2 cellular contexts compared by ENCODE assay signal in the genomic region with DNA sequence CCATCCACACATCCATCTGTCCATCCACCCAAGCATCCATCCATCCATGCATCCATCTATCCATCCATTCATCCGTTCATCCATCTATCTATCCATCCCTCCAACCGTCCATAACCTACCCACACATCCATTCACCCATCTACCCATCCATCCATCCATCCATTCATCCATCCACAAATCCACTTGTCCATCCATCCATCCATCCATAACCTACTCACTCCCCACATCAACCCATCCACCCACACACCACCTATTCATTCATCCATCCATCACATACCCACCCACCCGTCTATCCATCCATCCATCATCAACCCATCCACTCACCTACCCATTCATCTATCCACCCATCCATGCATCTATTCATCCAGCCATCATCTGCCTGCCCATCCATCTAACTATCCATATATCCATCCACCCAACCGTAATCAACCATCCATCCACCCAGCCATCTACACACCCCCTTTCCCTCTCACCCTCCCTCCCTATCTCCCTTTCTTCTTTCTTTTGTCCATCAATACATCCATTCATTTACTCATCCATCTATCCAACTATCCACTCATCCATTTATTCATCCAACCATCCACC.
TF ChIP-seq lines count a peak whose summit lies in the region.

No MANE protein-coding gene starts in this region.

TF ChIP-seq in GM23338, 12 proteins besides CTCF, POLR2A, EP300 and RAD21:
- TF ChIP-seq NANOG (IDR thresholded peaks at IDR 0.05; ENCODE audit: borderline replicate concordance) (no peak), CREB1 (CRISPR knock-in tag; IDR thresholded peaks at IDR 0.05; ENCODE audit: low read depth) (no peak), JUNB (IDR thresholded peaks at IDR 0.05; ENCODE audit: unreplicated experiment) (no peak)
- TF ChIP-seq, protein P1, sequence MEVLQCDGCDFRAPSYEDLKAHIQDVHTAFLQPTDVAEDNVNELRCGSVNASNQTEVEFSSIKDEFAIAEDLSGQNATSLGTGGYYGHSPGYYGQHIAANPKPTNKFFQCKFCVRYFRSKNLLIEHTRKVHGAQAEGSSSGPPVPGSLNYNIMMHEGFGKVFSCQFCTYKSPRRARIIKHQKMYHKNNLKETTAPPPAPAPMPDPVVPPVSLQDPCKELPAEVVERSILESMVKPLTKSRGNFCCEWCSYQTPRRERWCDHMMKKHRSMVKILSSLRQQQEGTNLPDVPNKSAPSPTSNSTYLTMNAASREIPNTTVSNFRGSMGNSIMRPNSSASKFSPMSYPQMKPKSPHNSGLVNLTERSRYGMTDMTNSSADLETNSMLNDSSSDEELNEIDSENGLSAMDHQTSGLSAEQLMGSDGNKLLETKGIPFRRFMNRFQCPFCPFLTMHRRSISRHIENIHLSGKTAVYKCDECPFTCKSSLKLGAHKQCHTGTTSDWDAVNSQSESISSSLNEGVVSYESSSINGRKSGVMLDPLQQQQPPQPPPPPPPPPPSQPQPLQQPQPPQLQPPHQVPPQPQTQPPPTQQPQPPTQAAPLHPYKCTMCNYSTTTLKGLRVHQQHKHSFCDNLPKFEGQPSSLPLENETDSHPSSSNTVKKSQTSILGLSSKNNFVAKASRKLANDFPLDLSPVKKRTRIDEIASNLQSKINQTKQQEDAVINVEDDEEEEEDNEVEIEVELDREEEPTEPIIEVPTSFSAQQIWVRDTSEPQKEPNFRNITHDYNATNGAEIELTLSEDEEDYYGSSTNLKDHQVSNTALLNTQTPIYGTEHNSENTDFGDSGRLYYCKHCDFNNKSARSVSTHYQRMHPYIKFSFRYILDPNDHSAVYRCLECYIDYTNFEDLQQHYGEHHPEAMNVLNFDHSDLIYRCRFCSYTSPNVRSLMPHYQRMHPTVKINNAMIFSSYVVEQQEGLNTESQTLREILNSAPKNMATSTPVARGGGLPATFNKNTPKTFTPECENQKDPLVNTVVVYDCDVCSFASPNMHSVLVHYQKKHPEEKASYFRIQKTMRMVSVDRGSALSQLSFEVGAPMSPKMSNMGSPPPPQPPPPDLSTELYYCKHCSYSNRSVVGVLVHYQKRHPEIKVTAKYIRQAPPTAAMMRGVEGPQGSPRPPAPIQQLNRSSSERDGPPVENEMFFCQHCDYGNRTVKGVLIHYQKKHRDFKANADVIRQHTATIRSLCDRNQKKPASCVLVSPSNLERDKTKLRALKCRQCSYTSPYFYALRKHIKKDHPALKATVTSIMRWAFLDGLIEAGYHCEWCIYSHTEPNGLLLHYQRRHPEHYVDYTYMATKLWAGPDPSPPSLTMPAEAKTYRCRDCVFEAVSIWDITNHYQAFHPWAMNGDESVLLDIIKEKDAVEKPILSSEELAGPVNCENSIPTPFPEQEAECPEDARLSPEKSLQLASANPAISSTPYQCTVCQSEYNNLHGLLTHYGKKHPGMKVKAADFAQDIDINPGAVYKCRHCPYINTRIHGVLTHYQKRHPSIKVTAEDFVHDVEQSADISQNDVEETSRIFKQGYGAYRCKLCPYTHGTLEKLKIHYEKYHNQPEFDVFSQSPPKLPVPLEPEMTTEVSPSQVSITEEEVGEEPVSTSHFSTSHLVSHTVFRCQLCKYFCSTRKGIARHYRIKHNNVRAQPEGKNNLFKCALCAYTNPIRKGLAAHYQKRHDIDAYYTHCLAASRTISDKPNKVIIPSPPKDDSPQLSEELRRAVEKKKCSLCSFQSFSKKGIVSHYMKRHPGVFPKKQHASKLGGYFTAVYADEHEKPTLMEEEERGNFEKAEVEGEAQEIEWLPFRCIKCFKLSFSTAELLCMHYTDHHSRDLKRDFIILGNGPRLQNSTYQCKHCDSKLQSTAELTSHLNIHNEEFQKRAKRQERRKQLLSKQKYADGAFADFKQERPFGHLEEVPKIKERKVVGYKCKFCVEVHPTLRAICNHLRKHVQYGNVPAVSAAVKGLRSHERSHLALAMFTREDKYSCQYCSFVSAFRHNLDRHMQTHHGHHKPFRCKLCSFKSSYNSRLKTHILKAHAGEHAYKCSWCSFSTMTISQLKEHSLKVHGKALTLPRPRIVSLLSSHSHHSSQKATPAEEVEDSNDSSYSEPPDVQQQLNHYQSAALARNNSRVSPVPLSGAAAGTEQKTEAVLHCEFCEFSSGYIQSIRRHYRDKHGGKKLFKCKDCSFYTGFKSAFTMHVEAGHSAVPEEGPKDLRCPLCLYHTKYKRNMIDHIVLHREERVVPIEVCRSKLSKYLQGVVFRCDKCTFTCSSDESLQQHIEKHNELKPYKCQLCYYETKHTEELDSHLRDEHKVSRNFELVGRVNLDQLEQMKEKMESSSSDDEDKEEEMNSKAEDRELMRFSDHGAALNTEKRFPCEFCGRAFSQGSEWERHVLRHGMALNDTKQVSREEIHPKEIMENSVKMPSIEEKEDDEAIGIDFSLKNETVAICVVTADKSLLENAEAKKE (CRISPR knock-in tag; IDR thresholded peaks at IDR 0.05) = no peak
- TF ChIP-seq, protein P2, sequence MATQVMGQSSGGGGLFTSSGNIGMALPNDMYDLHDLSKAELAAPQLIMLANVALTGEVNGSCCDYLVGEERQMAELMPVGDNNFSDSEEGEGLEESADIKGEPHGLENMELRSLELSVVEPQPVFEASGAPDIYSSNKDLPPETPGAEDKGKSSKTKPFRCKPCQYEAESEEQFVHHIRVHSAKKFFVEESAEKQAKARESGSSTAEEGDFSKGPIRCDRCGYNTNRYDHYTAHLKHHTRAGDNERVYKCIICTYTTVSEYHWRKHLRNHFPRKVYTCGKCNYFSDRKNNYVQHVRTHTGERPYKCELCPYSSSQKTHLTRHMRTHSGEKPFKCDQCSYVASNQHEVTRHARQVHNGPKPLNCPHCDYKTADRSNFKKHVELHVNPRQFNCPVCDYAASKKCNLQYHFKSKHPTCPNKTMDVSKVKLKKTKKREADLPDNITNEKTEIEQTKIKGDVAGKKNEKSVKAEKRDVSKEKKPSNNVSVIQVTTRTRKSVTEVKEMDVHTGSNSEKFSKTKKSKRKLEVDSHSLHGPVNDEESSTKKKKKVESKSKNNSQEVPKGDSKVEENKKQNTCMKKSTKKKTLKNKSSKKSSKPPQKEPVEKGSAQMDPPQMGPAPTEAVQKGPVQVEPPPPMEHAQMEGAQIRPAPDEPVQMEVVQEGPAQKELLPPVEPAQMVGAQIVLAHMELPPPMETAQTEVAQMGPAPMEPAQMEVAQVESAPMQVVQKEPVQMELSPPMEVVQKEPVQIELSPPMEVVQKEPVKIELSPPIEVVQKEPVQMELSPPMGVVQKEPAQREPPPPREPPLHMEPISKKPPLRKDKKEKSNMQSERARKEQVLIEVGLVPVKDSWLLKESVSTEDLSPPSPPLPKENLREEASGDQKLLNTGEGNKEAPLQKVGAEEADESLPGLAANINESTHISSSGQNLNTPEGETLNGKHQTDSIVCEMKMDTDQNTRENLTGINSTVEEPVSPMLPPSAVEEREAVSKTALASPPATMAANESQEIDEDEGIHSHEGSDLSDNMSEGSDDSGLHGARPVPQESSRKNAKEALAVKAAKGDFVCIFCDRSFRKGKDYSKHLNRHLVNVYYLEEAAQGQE (IDR thresholded peaks at IDR 0.05; ENCODE audit: unreplicated experiment) = no peak

TF ChIP-seq in H1, 55 proteins besides CTCF, POLR2A, EP300 and RAD21:
- TF ChIP-seq KDM5A (IDR thresholded peaks at IDR 0.05; ENCODE audit: low read length) = no peak
- no peak for TF ChIP-seq FOSL1 (IDR thresholded peaks at IDR 0.05; ENCODE audit: insufficient read depth, low read depth, low read length)
- TF ChIP-seq, protein P3, sequence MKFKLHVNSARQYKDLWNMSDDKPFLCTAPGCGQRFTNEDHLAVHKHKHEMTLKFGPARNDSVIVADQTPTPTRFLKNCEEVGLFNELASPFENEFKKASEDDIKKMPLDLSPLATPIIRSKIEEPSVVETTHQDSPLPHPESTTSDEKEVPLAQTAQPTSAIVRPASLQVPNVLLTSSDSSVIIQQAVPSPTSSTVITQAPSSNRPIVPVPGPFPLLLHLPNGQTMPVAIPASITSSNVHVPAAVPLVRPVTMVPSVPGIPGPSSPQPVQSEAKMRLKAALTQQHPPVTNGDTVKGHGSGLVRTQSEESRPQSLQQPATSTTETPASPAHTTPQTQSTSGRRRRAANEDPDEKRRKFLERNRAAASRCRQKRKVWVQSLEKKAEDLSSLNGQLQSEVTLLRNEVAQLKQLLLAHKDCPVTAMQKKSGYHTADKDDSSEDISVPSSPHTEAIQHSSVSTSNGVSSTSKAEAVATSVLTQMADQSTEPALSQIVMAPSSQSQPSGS (IDR thresholded peaks at IDR 0.05; ENCODE audit: low read length) = no peak
- no peak for TF ChIP-seq EZH2 (IDR thresholded peaks at IDR 0.05; ENCODE audit: low read depth, low read length, severe bottlenecking)
- TF ChIP-seq, protein P4, sequence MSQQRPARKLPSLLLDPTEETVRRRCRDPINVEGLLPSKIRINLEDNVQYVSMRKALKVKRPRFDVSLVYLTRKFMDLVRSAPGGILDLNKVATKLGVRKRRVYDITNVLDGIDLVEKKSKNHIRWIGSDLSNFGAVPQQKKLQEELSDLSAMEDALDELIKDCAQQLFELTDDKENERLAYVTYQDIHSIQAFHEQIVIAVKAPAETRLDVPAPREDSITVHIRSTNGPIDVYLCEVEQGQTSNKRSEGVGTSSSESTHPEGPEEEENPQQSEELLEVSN (IDR thresholded peaks at IDR 0.05) = no peak
- no peak for TF ChIP-seq JUND (IDR thresholded peaks at IDR 0.05; ENCODE audit: low read length)
- TF ChIP-seq MAFK (IDR thresholded peaks at IDR 0.05; ENCODE audit: low read depth, low read length) = no peak
- TF ChIP-seq RFX5 (IDR thresholded peaks at IDR 0.05; ENCODE audit: borderline replicate concordance, low read depth, low read length) = no peak
- TF ChIP-seq ASH2L (IDR thresholded peaks at IDR 0.05; ENCODE audit: low read length) = no peak
TF ChIP-seq in H1: peak in this region for 0.
